Comparison of ENCODE assay signal across 27 cellular contexts in the genomic region with DNA sequence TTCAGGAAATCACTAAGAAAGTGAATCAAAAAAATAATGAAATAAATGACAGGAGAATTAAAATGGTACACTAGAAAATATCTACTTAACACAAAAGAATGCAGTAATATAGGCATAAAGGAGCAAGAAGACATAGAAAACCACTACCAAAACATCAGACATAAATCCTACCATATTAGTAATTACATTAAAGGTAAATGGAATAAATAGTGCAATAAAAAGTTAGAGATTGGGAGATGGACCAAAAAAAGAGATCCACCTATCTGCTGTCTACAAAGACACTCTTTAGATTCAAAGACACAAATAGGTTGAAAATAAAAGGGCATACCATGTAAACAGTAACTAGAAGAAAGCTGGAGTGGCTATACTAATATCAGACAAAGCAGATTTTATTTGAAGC.
"Had no signal": no experiment of that assay in that cellular context is flagged by ENCODE, and none has a peak within 500 bp of the region (broad histone marks: within the 10 kb centered on the region; RNA-seq: fewer than 3 reads in every experiment).

No MANE protein-coding gene starts in this region.

- FAIRE-seq: urothelium cell line had no signal

- H3K9me3 ChIP-seq: testis, thoracic aorta, thyroid gland, upper lobe of left lung, upper lobe of right lung, uterus, vagina had no signal

- H3K27ac ChIP-seq: stomach, suprapubic skin, testis, thoracic aorta, thyroid gland, tibial artery, tibial nerve, transverse colon, upper lobe of left lung, upper lobe of right lung, uterus, vagina had no signal

- H3K27me3 ChIP-seq: stomach, suprapubic skin, testis, thyroid gland, tibial artery, tibial nerve, transverse colon, upper lobe of left lung, upper lobe of right lung, uterus, vagina had no signal

- H3K4me3 ChIP-seq: stomach, suprapubic skin, testis, thoracic aorta, thyroid gland, tibial artery, tibial nerve, transverse colon, upper lobe of left lung, upper lobe of right lung, uterus, vagina had no signal

- DNase-seq: stimulated activated CD4-positive, alpha-beta T cell treated with anti-CD3 and anti-CD28 coated beads, Interleukin-2, amount 100 ng/mL, for 48 hours; stimulated activated CD4-positive, alpha-beta T cell treated with anti-CD3 and anti-CD28 coated beads, Interleukin-4, amount 100 ng/mL, for 1 hour; stimulated activated CD4-positive, alpha-beta T cell treated with anti-CD3 and anti-CD28 coated beads, Interleukin-4, amount 100 ng/mL, for 24 hours; stimulated activated CD4-positive, alpha-beta T cell treated with anti-CD3 and anti-CD28 coated beads, Interleukin-4, amount 100 ng/mL, for 4 hours; stimulated activated CD8-positive, alpha-beta memory T cell treated with anti-CD3 and anti-CD28 coated beads, Interleukin-4, amount 100 ng/mL, for 48 hours; stimulated activated naive B cell treated with anti-CD40 and anti-IgM and Interleukin-4, amounts not matched to agents 10 μg/mL and 1 μg/mL and 100 μg/mL, for 72 hours; stimulated activated naive CD4-positive, alpha-beta T cell; stimulated activated naive CD4-positive, alpha-beta T cell treated with Interleukin-2 at 50 U/mL for 16 hours; stimulated activated naive CD8-positive, alpha-beta T cell treated with anti-CD3 and anti-CD28 coated beads, Interleukin-15, amount 100 ng/mL, for 72 hours; stimulated activated naive CD8-positive, alpha-beta T cell treated with anti-CD3 and anti-CD28 coated beads, Interleukin-15, Interleukin-2, amounts not matched to agents 100 U/mL and 50 U/mL, for 24 hours; stomach; substantia nigra; testis; thyroid gland; tibial artery; transverse colon; trophoblast cell; upper lobe of left lung; upper lobe of right lung; uterus had no signal

- H3K36me3 ChIP-seq: stomach, suprapubic skin, thoracic aorta, thyroid gland, tibial artery, tibial nerve, transverse colon, upper lobe of left lung, upper lobe of right lung, uterus, vagina had no signal

- H3K4me1 ChIP-seq: stomach, suprapubic skin, testis, thyroid gland, tibial artery, tibial nerve, transverse colon, upper lobe of left lung, upper lobe of right lung, uterus, vagina had no signal

- ATAC-seq: stimulated activated effector memory CD8-positive, alpha-beta T cell treated with anti-CD3 and anti-CD28 coated beads, Interleukin-12 subunit alpha, Interleukin-12 subunit beta, amount 100 ng/mL, for 72 hours; stimulated activated memory B cell treated with anti-CD40 and anti-IgM and Interleukin-4, amounts not matched to agents 10 μg/mL and 1 μg/mL and 100 μg/mL, for 72 hours; stimulated activated naive B cell treated with anti-CD40 and anti-IgM and Interleukin-4, amounts not matched to agents 10 μg/mL and 1 μg/mL and 100 μg/mL, for 72 hours; stimulated activated naive CD8-positive, alpha-beta T cell treated with anti-CD3 and anti-CD28 coated beads, Interleukin-15, amount 100 ng/mL, for 72 hours; stimulated activated naive CD8-positive, alpha-beta T cell treated with anti-CD3 and anti-CD28 coated beads, Interleukin-15, Interleukin-2, amounts not matched to agents 100 U/mL and 50 U/mL, for 24 hours; upper lobe of right lung had no signal
